28 cellular contexts compared by ENCODE assay signal in the genomic region with DNA sequence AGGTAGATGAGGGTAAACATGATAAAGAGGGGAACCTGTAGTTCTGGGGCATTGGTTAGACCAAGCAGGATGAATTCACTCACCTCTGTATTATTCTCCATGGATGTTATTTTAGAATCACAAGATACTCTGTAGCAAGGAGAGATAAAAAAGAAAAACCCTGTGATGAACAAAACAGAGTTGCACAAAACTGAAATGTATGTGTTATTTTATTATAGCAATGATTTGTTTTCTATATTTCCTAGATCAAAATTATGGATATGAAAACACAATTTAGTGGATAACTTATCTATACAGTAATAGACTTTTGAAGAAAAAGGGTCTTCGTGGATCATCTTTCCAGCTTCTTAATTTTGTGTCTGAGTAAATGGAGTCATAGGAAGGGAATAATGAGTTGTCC. TPM values are rescaled to one million over a fixed set of nuclear protein-coding genes. Genes with fewer than 3 reads are reported as not detected.
"Had no signal": no experiment of that assay in that cellular context is flagged by ENCODE, and none has a peak within 500 bp of the region (broad histone marks: within the 10 kb centered on the region; RNA-seq: fewer than 3 reads in every experiment).

OR5B17 (minus strand) TSS at position 101 of the 400 bp plus-strand sequence; CDS start at position 101, 0 bp downstream.

- H3K27me3 ChIP-seq: suprapubic skin, testis, thyroid gland, tibial artery, tibial nerve, transverse colon, upper lobe of left lung, upper lobe of right lung, uterus, vagina had no signal

- H3K9me3 ChIP-seq: stomach, suprapubic skin, testis, thoracic aorta, thyroid gland, tibial artery, tibial nerve, transverse colon, upper lobe of left lung, upper lobe of right lung, uterus, vagina had no signal

- H3K27ac ChIP-seq: stomach, suprapubic skin, testis, thoracic aorta, thyroid gland, tibial artery, tibial nerve, transverse colon, upper lobe of left lung, upper lobe of right lung, uterus, vagina had no signal

- DNase-seq: stimulated activated CD4-positive, alpha-beta T cell treated with anti-CD3 and anti-CD28 coated beads, Interleukin-2, amount 100 ng/mL, for 48 hours; stimulated activated CD4-positive, alpha-beta T cell treated with anti-CD3 and anti-CD28 coated beads, Interleukin-4, amount 100 ng/mL, for 1 hour; stimulated activated CD4-positive, alpha-beta T cell treated with anti-CD3 and anti-CD28 coated beads, Interleukin-4, amount 100 ng/mL, for 24 hours; stimulated activated CD4-positive, alpha-beta T cell treated with anti-CD3 and anti-CD28 coated beads, Interleukin-4, amount 100 ng/mL, for 4 hours; stimulated activated CD8-positive, alpha-beta memory T cell treated with anti-CD3 and anti-CD28 coated beads, Interleukin-4, amount 100 ng/mL, for 48 hours; stimulated activated naive B cell treated with anti-CD40 and anti-IgM and Interleukin-4, amounts not matched to agents 10 μg/mL and 1 μg/mL and 100 μg/mL, for 72 hours; stimulated activated naive CD4-positive, alpha-beta T cell; stimulated activated naive CD4-positive, alpha-beta T cell treated with Interleukin-2 at 50 U/mL for 16 hours; stimulated activated naive CD8-positive, alpha-beta T cell treated with anti-CD3 and anti-CD28 coated beads, Interleukin-15, amount 100 ng/mL, for 72 hours; stimulated activated naive CD8-positive, alpha-beta T cell treated with anti-CD3 and anti-CD28 coated beads, Interleukin-15, Interleukin-2, amounts not matched to agents 100 U/mL and 50 U/mL, for 24 hours; stomach; substantia nigra; testis; thyroid gland; tibial artery; transverse colon; trophoblast cell; upper lobe of left lung; upper lobe of right lung; uterus had no signal

- H3K4me3 ChIP-seq: stomach, suprapubic skin, testis, thoracic aorta, thyroid gland, tibial artery, tibial nerve, transverse colon, upper lobe of left lung, upper lobe of right lung, uterus, vagina had no signal

- H3K36me3 ChIP-seq: stomach, suprapubic skin, thoracic aorta, thyroid gland, tibial artery, tibial nerve, transverse colon, upper lobe of left lung, upper lobe of right lung, uterus, vagina had no signal

- H3K4me1 ChIP-seq: stomach, suprapubic skin, testis, thyroid gland, tibial artery, tibial nerve, transverse colon, upper lobe of left lung, upper lobe of right lung, uterus, vagina had no signal

RNA-seq across cellular contexts. Expression of gene OR5B17, which starts in this region (rescaled TPM):
- total RNA-seq: stomach, subcutaneous adipose tissue, suprapubic skin, temporal lobe, testis, thoracic aorta, thyroid gland, tibial nerve, transverse colon, upper lobe of left lung, upper lobe of right lung, ureter, urinary bladder, uterus, vagina had no signal
